15 cellular contexts compared by ENCODE assay signal in genomic region chr6:6798430-6798829, GRCh38.
DNase-seq lines count a peak whose midpoint lies in the region; ATAC-seq and TF ChIP-seq lines count a peak whose summit lies in the region.
"Had no signal": no experiment of that assay in that cellular context is flagged by ENCODE, and none has a peak within 500 bp of the region (broad histone marks: within the 10 kb centered on the region; RNA-seq: fewer than 3 reads in every experiment).

No MANE protein-coding gene starts in this region.

- peaks cover 41% of the 10 kb centered on the region for H3K4me1 Mint-ChIP-seq in stimulated activated effector memory CD8-positive, alpha-beta T cell treated with anti-CD3 and anti-CD28 coated beads, Interleukin-12 subunit alpha, Interleukin-12 subunit beta, amount 100 ng/mL, for 72 hours

- H4K20me1 ChIP-seq in OCI-LY7 (ENCODE audit: insufficient read depth, low read length) = no peaks in the 10 kb centered on the region

- H3K36me3 Mint-ChIP-seq in stimulated activated effector memory CD8-positive, alpha-beta T cell treated with anti-CD3 and anti-CD28 coated beads, Interleukin-12 subunit alpha, Interleukin-12 subunit beta, amount 100 ng/mL, for 72 hours = no peaks in the 10 kb centered on the region
- H3K36me3 Mint-ChIP-seq: activated naive CD4-positive, alpha-beta T cell treated with anti-CD3 and anti-CD28 coated beads, Interleukin-2, amount 50 U/mL, for 24 hours; naive thymus-derived CD4-positive, alpha-beta T cell had no signal

- intact Hi-C loops in OCI-LY7 (cut with micrococcal nuclease; ENCODE audit: unreplicated experiment) = no loop called here

- H3K36me3 ChIP-seq in OCI-LY7 (ENCODE audit: insufficient read depth, low read length) = no peaks in the 10 kb centered on the region

- no peaks in the 10 kb centered on the region for H3K9me3 ChIP-seq in OCI-LY7 (ENCODE audit: low read length)
- H3K9me3 ChIP-seq: A549 had no signal

- H3K4me3 ChIP-seq in NB4 (ENCODE audit: low read depth, low read length) (no peak overlapping the region), OCI-LY7 (ENCODE audit: low read depth, low read length, poor library complexity, severe bottlenecking) (no peak overlapping the region)
- H3K4me3 ChIP-seq: A549 had no signal

- H2AFZ ChIP-seq in OCI-LY7 (ENCODE audit: low read length) = no peak overlapping the region

- H3K27ac ChIP-seq in OCI-LY7 (ENCODE audit: low read depth, low read length, poor library complexity, severe bottlenecking) = no peak overlapping the region
- H3K27ac ChIP-seq in caudate nucleus (ENCODE audit: low read depth, low read length) = no peak overlapping the region
- H3K27ac ChIP-seq: A549 had no signal

- no TSS peak for BruUV-seq in OCI-LY7 (replicated peaks; lab: Mats Ljungman, UMichigan)

- CTCF ChIA-PET in OCI-LY7 (lab: Charles Lee; ENCODE audit: unreplicated experiment) = no interaction called here

- POLR2A ChIA-PET in OCI-LY7 (lab: Charles Lee) = no interaction called here

- DNase-seq in activated CD4-positive, alpha-beta T cell treated with anti-CD3 and anti-CD28 coated beads for 48 hours = peak; percentile 39
- DNase-seq in activated CD4-positive, alpha-beta T cell treated with anti-CD3 and anti-CD28 coated beads for 1 hour = no peak
- peak; percentile 45 for DNase-seq in NB4 (ENCODE audit: low read depth)
- DNase-seq in stimulated activated effector memory CD8-positive, alpha-beta T cell treated with anti-CD3 and anti-CD28 coated beads, Interleukin-12 subunit alpha, Interleukin-12 subunit beta, amount 100 ng/mL, for 72 hours (ENCODE audit: low spot score in 2 of 2) = peak in 1 of 2 donors; percentile 70
- DNase-seq in SHP77 (lab: John Stamatoyannopoulos, UW) = no peak
- DNase-seq in OCI-LY7 (ENCODE audit: low spot score) = no peak
- no peak for DNase-seq in caudate nucleus (lab: John Stamatoyannopoulos, UW)
- DNase-seq: DMS79 treated with DMSO at 0.1 percent for 48 hours; foreskin melanocyte; kidney; naive thymus-derived CD4-positive, alpha-beta T cell; NCI-H187 treated with DMSO at 0.1 percent for 48 hours had no signal

- no peak for TF ChIP-seq CTCF in NB4 (IDR thresholded peaks at IDR 0.05; ENCODE audit: low read depth, low read length)
- TF ChIP-seq CTCF in OCI-LY7 (conservative IDR thresholded peaks at IDR 0.05; ENCODE audit: low read length) = no peak

- no peak overlapping the region for H3K4me2 ChIP-seq in OCI-LY7 (ENCODE audit: low read length)
- H3K4me2 ChIP-seq: A549 had no signal

- H3K9me2 ChIP-seq in OCI-LY7 (ENCODE audit: insufficient read depth, low read length) = no peaks in the 10 kb centered on the region

- H3K4me1 ChIP-seq in OCI-LY7 (ENCODE audit: insufficient read depth, low read length, poor library complexity, severe bottlenecking) = peaks cover 6% of the 10 kb centered on the region
- H3K4me1 ChIP-seq: A549 had no signal

- TF ChIP-seq POLR2A in NB4 (IDR thresholded peaks at IDR 0.05; ENCODE audit: extremely low read depth, insufficient read length) = no peak

- peak; percentile 39 for ATAC-seq in GM21576 (IDR thresholded peaks at IDR 0.05; ENCODE audit: unreplicated experiment)
- ATAC-seq in stimulated activated effector memory CD8-positive, alpha-beta T cell treated with anti-CD3 and anti-CD28 coated beads, Interleukin-12 subunit alpha, Interleukin-12 subunit beta, amount 100 ng/mL, for 72 hours = peak; percentile 84
- ATAC-seq: A549; naive thymus-derived CD4-positive, alpha-beta T cell had no signal

- H3K79me2 ChIP-seq in OCI-LY7 (ENCODE audit: insufficient read depth, low read depth, low read length) = no peaks in the 10 kb centered on the region

- no peaks in the 10 kb centered on the region for H3K9me3 Mint-ChIP-seq in stimulated activated effector memory CD8-positive, alpha-beta T cell treated with anti-CD3 and anti-CD28 coated beads, Interleukin-12 subunit alpha, Interleukin-12 subunit beta, amount 100 ng/mL, for 72 hours
- H3K9me3 Mint-ChIP-seq: activated naive CD4-positive, alpha-beta T cell treated with anti-CD3 and anti-CD28 coated beads, Interleukin-2, amount 50 U/mL, for 24 hours had no signal

- peak overlapping the region; percentile 1 for H3K4me3 Mint-ChIP-seq in stimulated activated effector memory CD8-positive, alpha-beta T cell treated with anti-CD3 and anti-CD28 coated beads, Interleukin-12 subunit alpha, Interleukin-12 subunit beta, amount 100 ng/mL, for 72 hours
- H3K4me3 Mint-ChIP-seq: activated naive CD4-positive, alpha-beta T cell treated with anti-CD3 and anti-CD28 coated beads, Interleukin-2, amount 50 U/mL, for 24 hours had no signal

- H3K27ac Mint-ChIP-seq in stimulated activated effector memory CD8-positive, alpha-beta T cell treated with anti-CD3 and anti-CD28 coated beads, Interleukin-12 subunit alpha, Interleukin-12 subunit beta, amount 100 ng/mL, for 72 hours = peak overlapping the region; percentile 68
- H3K27ac Mint-ChIP-seq: activated naive CD4-positive, alpha-beta T cell treated with anti-CD3 and anti-CD28 coated beads, Interleukin-2, amount 50 U/mL, for 24 hours had no signal

Comparison
In these comparisons a context has a peak if more than half of its experiments do, and no peak if none do; other contexts are left out.
1. DNase-seq: peak in activated CD4-positive, alpha-beta T cell treated with anti-CD3 and anti-CD28 coated beads for 48 hours (single experiment) and NB4 (single experiment); none in activated CD4-positive, alpha-beta T cell treated with anti-CD3 and anti-CD28 coated beads for 1 hour (single experiment), SHP77 (0 of 2), OCI-LY7 (single experiment) and caudate nucleus (0 of 61).